Comparison of ENCODE assay signal across 8 cellular contexts in genomic region chr11:1882265-1883238, GRCh38. TPM values are rescaled to one million over a fixed set of nuclear protein-coding genes. Genes with fewer than 3 reads are reported as not detected.
DNase-seq lines count a peak whose midpoint lies in the region; ATAC-seq and TF ChIP-seq lines count a peak whose summit lies in the region.

No MANE protein-coding gene starts in this region.

- H3K27me3 ChIP-seq in CD4-positive, CD25-positive, alpha-beta regulatory T cell (ENCODE audit: control insufficient read depth, insufficient read depth, low read length): no peaks in the 10 kb centered on the region
- H3K27me3 ChIP-seq in HAP-1 (ENCODE audit: low read depth): peaks cover 8% of the 10 kb centered on the region; the same call in 1 of the 2 replicates
- no peaks in the 10 kb centered on the region for H3K27me3 ChIP-seq in liver (ENCODE audit: control insufficient read depth in 4 of 4, insufficient read depth in 4 of 4, low read length in 3 of 4)

- H3K9me3 Mint-ChIP-seq in CD4-positive, CD25-positive, alpha-beta regulatory T cell: no peaks in the 10 kb centered on the region
- no peaks in the 10 kb centered on the region for H3K9me3 Mint-ChIP-seq in chondrocyte (ENCODE audit: low read depth)

- H3K36me3 ChIP-seq in CD4-positive, CD25-positive, alpha-beta regulatory T cell (ENCODE audit: control insufficient read depth, insufficient read depth, low read length): peaks cover 49% of the 10 kb centered on the region
- H3K36me3 ChIP-seq in HAP-1 (replicated peaks) (no peaks in the 10 kb centered on the region), liver (ENCODE audit: control insufficient read depth in 4 of 4, insufficient read depth in 3 of 4, low read depth in 1 of 4, low read length in 3 of 4) (peaks cover 0 to 2% (median 0%) of the 10 kb centered on the region in 4 donors)

- no peak overlapping the region for H3K27ac ChIP-seq in CD4-positive, CD25-positive, alpha-beta regulatory T cell (ENCODE audit: insufficient read depth, low read length, poor library complexity, severe bottlenecking)
- H3K27ac ChIP-seq in liver (ENCODE audit: low read depth in 1 of 2, low read length in 2 of 2): no peak overlapping the region

- no peak overlapping the region for H3K27ac Mint-ChIP-seq in CD4-positive, CD25-positive, alpha-beta regulatory T cell
- no peak overlapping the region for H3K27ac Mint-ChIP-seq in chondrocyte (ENCODE audit: unreplicated experiment)

- WGBS in liver: 36% methylated on average over 23 of the region's 23 CpGs

- no peaks in the 10 kb centered on the region for H3K36me3 Mint-ChIP-seq in CD4-positive, CD25-positive, alpha-beta regulatory T cell
- no peaks in the 10 kb centered on the region for H3K36me3 Mint-ChIP-seq in chondrocyte (ENCODE audit: low read depth)

- no peaks in the 10 kb centered on the region for H3K9me3 ChIP-seq in CD4-positive, CD25-positive, alpha-beta regulatory T cell (ENCODE audit: control insufficient read depth in 2 of 2, low read length in 2 of 2)
- H3K9me3 ChIP-seq in HAP-1: no peaks in the 10 kb centered on the region
- no peaks in the 10 kb centered on the region for H3K9me3 ChIP-seq in liver (ENCODE audit: control insufficient read depth in 4 of 4, low read length in 3 of 4)

- in situ Hi-C loops in HAP-1 (cut with MboI; ENCODE audit: low sequenced_read_pairs): loop anchor here (5.0 kb wide), 1 partner anchor 35 kb away; the partner anchor contains the start of gene TNNT3

- no peak overlapping the region for H3K9ac ChIP-seq in liver (ENCODE audit: low read depth in 1 of 2, low read length in 2 of 2)

- TF ChIP-seq CTCF in chondrocyte (IDR thresholded peaks at IDR 0.05): peak; percentile 95
- TF ChIP-seq CTCF in liver (IDR thresholded peaks at IDR 0.05; ENCODE audit: low read depth, low read length, missing input control): peak; percentile 90

- ATAC-seq in CD4-positive, CD25-positive, alpha-beta regulatory T cell (ENCODE audit: low read depth in 2 of 2): peak; percentile 79 to 86

- H3K4me3 Mint-ChIP-seq in CD4-positive, CD25-positive, alpha-beta regulatory T cell: no peak overlapping the region
- H3K4me3 Mint-ChIP-seq in chondrocyte (ENCODE audit: unreplicated experiment): no peak overlapping the region

- peak; percentile 46 to 77 (median 70) for DNase-seq in CD4-positive, CD25-positive, alpha-beta regulatory T cell
- peak; percentile 65 to 92 for DNase-seq in HAP-1 (ENCODE audit: low spot score in 2 of 2)
- peak; percentile 44 for DNase-seq in NCI-H2196 treated with DMSO at 0.1 percent for 48 hours (lab: John Stamatoyannopoulos, UW; ENCODE audit: unreplicated experiment)
- peak; percentile 74 to 75 for DNase-seq in activated CD4-positive, alpha-beta T cell treated with anti-CD3 and anti-CD28 coated beads for 4 hours
- peak; percentile 89 for DNase-seq in chondrocyte (ENCODE audit: low spot score)
- peak; percentile 70 to 82 for DNase-seq in stimulated activated CD4-positive, alpha-beta T cell treated with anti-CD3 and anti-CD28 coated beads, Interleukin-4, amount 100 ng/mL, for 48 hours (ENCODE audit: low read depth in 2 of 2)
- DNase-seq in NCI-H1694 (lab: John Stamatoyannopoulos, UW): no peak

- peaks cover 0 to 42% (median 6%) of the 10 kb centered on the region in 4 donors for H3K4me1 Mint-ChIP-seq in CD4-positive, CD25-positive, alpha-beta regulatory T cell
- H3K4me1 Mint-ChIP-seq in chondrocyte (ENCODE audit: low read depth): peaks cover 12% of the 10 kb centered on the region

- peak; percentile 88 to 94 for TF ChIP-seq RAD21 in liver (IDR thresholded peaks at IDR 0.05)

- H3K4me1 ChIP-seq in CD4-positive, CD25-positive, alpha-beta regulatory T cell (ENCODE audit: control insufficient read depth, insufficient read depth, low read length, poor library complexity, severe bottlenecking): peaks cover 22% of the 10 kb centered on the region
- H3K4me1 ChIP-seq in HAP-1 (no peaks in the 10 kb centered on the region), liver (ENCODE audit: control insufficient read depth in 4 of 4, insufficient read depth in 4 of 4, low read length in 3 of 4) (no peaks in the 10 kb centered on the region)

- H3K27me3 Mint-ChIP-seq in CD4-positive, CD25-positive, alpha-beta regulatory T cell: no peaks in the 10 kb centered on the region
- H3K27me3 Mint-ChIP-seq in chondrocyte (ENCODE audit: low read depth): no peaks in the 10 kb centered on the region

- no peak overlapping the region for H3K4me3 ChIP-seq in CD4-positive, CD25-positive, alpha-beta regulatory T cell (ENCODE audit: low read depth, low read length)
- H3K4me3 ChIP-seq in HAP-1: no peak overlapping the region
- no peak overlapping the region for H3K4me3 ChIP-seq in liver (ENCODE audit: low read depth in 1 of 3, low read length in 3 of 3)

TF ChIP-seq in liver, 16 proteins besides CTCF, POLR2A, EP300 and RAD21:
- TF ChIP-seq JUND (IDR thresholded peaks at IDR 0.05): no peak
- TF ChIP-seq FOXA2 (IDR thresholded peaks at IDR 0.05): no peak
- no peak for TF ChIP-seq REST (IDR thresholded peaks at IDR 0.05)
- no peak for TF ChIP-seq MAX (IDR thresholded peaks at IDR 0.05)
- TF ChIP-seq FOXA1 (IDR thresholded peaks at IDR 0.05): no peak
- TF ChIP-seq TAF1 (conservative IDR thresholded peaks at IDR 0.05): no peak
- TF ChIP-seq NR2F2 (IDR thresholded peaks at IDR 0.05): no peak

RNA-seq across cellular contexts. Expression of gene PRR33, which starts 9.1 kb away (rescaled TPM):
- not detected for total RNA-seq in CD4-positive, CD25-positive, alpha-beta regulatory T cell
- under 1 TPM in 3 of 4 donors, not detected in 1; 0.06 to 0.09 (median 0.08) TPM for polyA plus RNA-seq in CD4-positive, CD25-positive, alpha-beta regulatory T cell
- total RNA-seq in chondrocyte: not detected in 3 replicates
- not detected for total RNA-seq in liver
- not detected for polyA plus RNA-seq in liver

RNA-seq across cellular contexts. Expression of gene LSP1, which starts 29.7 kb away (rescaled TPM):
- total RNA-seq in CD4-positive, CD25-positive, alpha-beta regulatory T cell: 453 TPM
- polyA plus RNA-seq in CD4-positive, CD25-positive, alpha-beta regulatory T cell: 100 to 1,000 TPM; 381 to 514 (median 444) TPM
- total RNA-seq in chondrocyte (7.2 to 27.5 TPM (median 7.4 TPM) in 3 replicates), liver (1 to 10 TPM; 5.0 to 7.7 TPM)
- polyA plus RNA-seq in liver: 1 to 10 TPM; 5.2 to 6.3 TPM

RNA-seq across cellular contexts. Expression of gene TNNT3, which starts 37.0 kb away (rescaled TPM):
- 19.4 TPM for total RNA-seq in CD4-positive, CD25-positive, alpha-beta regulatory T cell
- 1 to 10 TPM in 1 of 4 donors, not detected in 3; 1.6 TPM for polyA plus RNA-seq in CD4-positive, CD25-positive, alpha-beta regulatory T cell
- 0.51 to 1.3 TPM in 2 of 3 replicates, not detected in the other for total RNA-seq in chondrocyte
- total RNA-seq in liver: under 1 TPM in 1 of 2 donors, not detected in 1; 0.14 TPM
- polyA plus RNA-seq in liver: under 1 TPM in 1 of 2 donors, not detected in 1; 0.06 TPM

RNA-seq across cellular contexts. Expression of gene TNNI2, which starts 43.8 kb away (rescaled TPM):
- not detected for total RNA-seq in CD4-positive, CD25-positive, alpha-beta regulatory T cell
- polyA plus RNA-seq in CD4-positive, CD25-positive, alpha-beta regulatory T cell: not detected
- 1.3 to 3.2 TPM (median 1.4 TPM) in 3 replicates for total RNA-seq in chondrocyte
- under 1 TPM in 1 of 2 donors, not detected in 1; 0.28 TPM for total RNA-seq in liver
- under 1 TPM in 1 of 2 donors, not detected in 1; 0.22 TPM for polyA plus RNA-seq in liver

RNA-seq across cellular contexts. Expression of gene SYT8, which starts 47.8 kb away (rescaled TPM):
- not detected for total RNA-seq in CD4-positive, CD25-positive, alpha-beta regulatory T cell
- not detected for polyA plus RNA-seq in CD4-positive, CD25-positive, alpha-beta regulatory T cell
- total RNA-seq in chondrocyte: 7.1 to 20.4 TPM (median 7.3 TPM) in 3 replicates
- total RNA-seq in liver: under 1 TPM; 0.17 to 0.28 TPM
- under 1 TPM; 0.43 to 0.99 TPM for polyA plus RNA-seq in liver

Comparison
In these comparisons a context has a peak if more than half of its experiments do, and no peak if none do; other contexts are left out.
1. RNA of gene LSP1, which starts 29.7 kb away (total RNA-seq): 453 TPM in CD4-positive, CD25-positive, alpha-beta regulatory T cell (single experiment); 5.0 to 7.7 TPM in liver and 7.2 to 27.5 TPM in chondrocyte; every median in the first group is over 10 times any median in the second.